2 cellular contexts compared by ENCODE assay signal in genomic region chrX:38332505-38332904, GRCh38.
TF ChIP-seq lines count a peak whose summit lies in the region.

No MANE protein-coding gene starts in this region.

TF ChIP-seq in GM12878, 131 proteins besides CTCF, POLR2A, EP300 and RAD21 (continued from another document):
- no peak for TF ChIP-seq BCL3 (IDR thresholded peaks at IDR 0.05; ENCODE audit: borderline replicate concordance, insufficient read depth, low read depth, low read length, poor library complexity, severe bottlenecking)
- TF ChIP-seq RUNX3 (IDR thresholded peaks at IDR 0.05; ENCODE audit: low read length): 0 out of 2 replicates have a peak, but pooled peaks have one; percentile 14
- 0 out of 2 replicates have a peak, but pooled peaks have one; percentile 28 for TF ChIP-seq JUNB (IDR thresholded peaks at IDR 0.05)
- no peak for TF ChIP-seq IRF3 (IDR thresholded peaks at IDR 0.05)

TF ChIP-seq in SK-N-SH treated with all-trans-retinoic acid at 6 μM for 48 hours, 23 proteins besides CTCF, POLR2A, EP300 and RAD21 (continued from another document):
- TF ChIP-seq TSHZ2 (CRISPR knock-in tag; IDR thresholded peaks at IDR 0.05) (no peak), TCF4 (CRISPR knock-in tag; IDR thresholded peaks at IDR 0.05; ENCODE audit: borderline replicate concordance) (no peak), OSR1 (CRISPR knock-in tag; IDR thresholded peaks at IDR 0.05) (no peak), ZNF565 (CRISPR knock-in tag; conservative IDR thresholded peaks at IDR 0.05; ENCODE audit: low read depth) (no peak), CREB5 (CRISPR knock-in tag; IDR thresholded peaks at IDR 0.05; ENCODE audit: low read depth) (no peak), BACH2 (CRISPR knock-in tag; IDR thresholded peaks at IDR 0.05; ENCODE audit: borderline replicate concordance) (no peak), SNAI2 (CRISPR knock-in tag; IDR thresholded peaks at IDR 0.05) (no peak), ZNF8 (CRISPR knock-in tag; IDR thresholded peaks at IDR 0.05) (no peak), CSDC2 (CRISPR knock-in tag; IDR thresholded peaks at IDR 0.05) (no peak), CSRNP3 (CRISPR knock-in tag; IDR thresholded peaks at IDR 0.05) (no peak), PPARA (CRISPR knock-in tag; IDR thresholded peaks at IDR 0.05; ENCODE audit: borderline replicate concordance) (no peak), TOX (CRISPR knock-in tag; IDR thresholded peaks at IDR 0.05; ENCODE audit: borderline replicate concordance) (no peak), ARNTL (CRISPR knock-in tag; IDR thresholded peaks at IDR 0.05; ENCODE audit: borderline replicate concordance, low read depth) (no peak), ZNF70 (CRISPR knock-in tag; IDR thresholded peaks at IDR 0.05) (no peak), GLIS3 (CRISPR knock-in tag; IDR thresholded peaks at IDR 0.05) (no peak)
